In the genomic region with DNA sequence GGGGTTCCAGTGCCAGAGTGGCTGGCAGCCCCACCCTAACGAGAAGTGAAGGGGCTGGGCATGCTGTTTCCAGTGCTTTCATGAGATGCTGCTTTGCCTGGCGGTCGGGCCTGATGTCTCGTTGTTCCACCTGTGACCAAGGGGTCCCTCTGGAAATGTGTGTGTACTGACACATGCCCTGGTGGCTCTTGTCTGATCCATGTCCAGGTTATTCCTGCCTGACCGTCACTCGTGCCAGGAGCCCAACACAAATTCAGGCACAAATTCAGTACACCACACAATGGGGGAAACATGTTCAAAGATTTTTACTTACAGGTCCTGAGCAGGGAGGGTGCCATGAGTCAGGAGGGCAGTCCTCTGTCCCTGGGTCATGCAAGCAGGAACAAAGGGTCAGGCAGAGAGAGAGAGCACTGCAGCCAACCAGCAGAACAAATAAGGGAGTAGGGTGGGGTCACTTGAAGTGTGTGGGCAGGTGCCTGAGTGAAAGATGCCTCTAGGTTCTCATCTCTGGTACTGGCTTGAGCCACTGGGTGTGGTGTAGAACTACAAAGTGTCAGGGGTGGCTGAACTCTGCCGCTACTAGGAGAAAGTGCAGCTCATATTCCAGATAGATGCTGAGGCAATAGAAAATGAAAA, we compare ENCODE assay signal across 20 cellular contexts.
DNase-seq lines count a peak whose midpoint lies in the region; ATAC-seq and TF ChIP-seq lines count a peak whose summit lies in the region.
"Had no signal": no experiment of that assay in that cellular context is flagged by ENCODE, and none has a peak within 500 bp of the region (broad histone marks: within the 10 kb centered on the region; RNA-seq: fewer than 3 reads in every experiment).

No MANE protein-coding gene starts in this region.

- POLR2A ChIA-PET in HCT116 (lab: Charles Lee) = no interaction called here
- POLR2A ChIA-PET in naive thymus-derived CD4-positive, alpha-beta T cell (lab: Charles Lee) = no interaction called here

- H3K4me1 ChIP-seq in HCT116 (ENCODE audit: control insufficient read depth in 1 of 2, insufficient read depth in 2 of 2, low read length in 2 of 2) = peaks cover 8 to 18% of the 10 kb centered on the region in 2 experiments; a peak in 3 of 4 replicates
- H3K4me1 ChIP-seq in ectodermal cell (ENCODE audit: control insufficient read depth, insufficient read depth, low read length) = peaks cover 20% of the 10 kb centered on the region
- H3K4me1 ChIP-seq in naive thymus-derived CD4-positive, alpha-beta T cell (ENCODE audit: control insufficient read depth in 2 of 2, insufficient read depth in 2 of 2, low read length in 2 of 2) = peaks cover 16 to 30% of the 10 kb centered on the region in 2 donors
- H3K4me1 ChIP-seq in smooth muscle cell (ENCODE audit: low read depth) = peaks cover 13% of the 10 kb centered on the region

- no peaks in the 10 kb centered on the region for H3F3A ChIP-seq in smooth muscle cell (ENCODE audit: low read depth)

- H3K4me1 Mint-ChIP-seq in naive thymus-derived CD4-positive, alpha-beta T cell = peaks cover 25 to 51% (median 43%) of the 10 kb centered on the region in 7 donors
- H3K4me1 Mint-ChIP-seq in Calu3 (ENCODE audit: low read depth, unreplicated experiment) (no peaks in the 10 kb centered on the region), endothelial cell (ENCODE audit: unreplicated experiment) (peaks cover 12% of the 10 kb centered on the region)

- no peak overlapping the region for H3K4me2 ChIP-seq in HCT116 (ENCODE audit: low read length)
- no peak overlapping the region for H3K4me2 ChIP-seq in smooth muscle cell

- RAD21 ChIA-PET in HCT116 (lab: Charles Lee; ENCODE audit: low non-redundant PET in 1 of 2, low total read pairs in 2 of 2, uncharacterized antibody in 2 of 2, unreplicated experiment in 2 of 2) = no interaction called here

- peak; percentile 17 for DNase-seq in CD1c-positive myeloid dendritic cell (ENCODE audit: extremely low spot score)
- no peak for DNase-seq in HCT116 (ENCODE audit: low read depth, low spot score)
- DNase-seq in naive thymus-derived CD4-positive, alpha-beta T cell = no peak
- DNase-seq in Calu3 = no peak
- no peak for DNase-seq in smooth muscle cell (lab: John Stamatoyannopoulos, UW; ENCODE audit: unreplicated experiment)
- no peak for DNase-seq in endothelial cell (ENCODE audit: low spot score)
- DNase-seq: activated CD4-positive, alpha-beta T cell treated with anti-CD3 and anti-CD28 coated beads, Interleukin-2, amount 50 U/mL, for 48 hours; activated naive CD8-positive, alpha-beta T cell treated with anti-CD3 and anti-CD28 coated beads, Interleukin-2, amount 50 U/mL, for 24 hours; brain microvascular endothelial cell; left ventricle myocardium inferior; NCI-H1092 treated with DMSO at 0.1 percent for 48 hours; NCI-H2081; NCI-H526; ovary; SHP77 treated with DMSO at 0.1 percent for 48 hours; stimulated activated CD4-positive, alpha-beta T cell treated with anti-CD3 and anti-CD28 coated beads, Interleukin-2, amount 100 ng/mL, for 24 hours; stimulated activated naive CD8-positive, alpha-beta T cell treated with anti-CD3 and anti-CD28 coated beads, Interleukin-15, Interleukin-2, amounts not matched to agents 100 U/mL and 50 U/mL, for 24 hours; transverse colon had no signal

- ATAC-seq in HCT116 = peak; percentile 30; the same call in 1 of the 2 replicates
- ATAC-seq in naive thymus-derived CD4-positive, alpha-beta T cell = no peak
- ATAC-seq: activated naive CD8-positive, alpha-beta T cell treated with anti-CD3 and anti-CD28 coated beads, Interleukin-2, amount 50 U/mL, for 24 hours; stimulated activated naive CD8-positive, alpha-beta T cell treated with anti-CD3 and anti-CD28 coated beads, Interleukin-15, Interleukin-2, amounts not matched to agents 100 U/mL and 50 U/mL, for 24 hours had no signal

- TF ChIP-seq POLR2A in HCT116 (IDR thresholded peaks at IDR 0.05; ENCODE audit: borderline replicate concordance, extremely low read depth, insufficient read depth, insufficient read length) = no peak

- H3K9me2 ChIP-seq in HCT116 (ENCODE audit: insufficient read depth) = no peaks in the 10 kb centered on the region

- peak overlapping the region in 5 of 9 donors; percentile 23 to 85 (median 59) for H3K27ac Mint-ChIP-seq in naive thymus-derived CD4-positive, alpha-beta T cell
- no peak overlapping the region for H3K27ac Mint-ChIP-seq in Calu3 (ENCODE audit: unreplicated experiment)
- H3K27ac Mint-ChIP-seq in endothelial cell (ENCODE audit: unreplicated experiment) = no peak overlapping the region

- TF ChIP-seq CTCF in HCT116 (IDR thresholded peaks at IDR 0.05 in 2 of 3, conservative IDR thresholded peaks at IDR 0.05 in 1 of 3; ENCODE audit: borderline replicate concordance in 1 of 3, insufficient read depth in 1 of 3, low read depth in 2 of 3, low read length in 2 of 3) (no peak), Calu3 (IDR thresholded peaks at IDR 0.05; ENCODE audit: unreplicated experiment) (no peak), smooth muscle cell (IDR thresholded peaks at IDR 0.05; ENCODE audit: borderline replicate concordance, insufficient read depth, poor library complexity, severe bottlenecking) (no peak), endothelial cell (IDR thresholded peaks at IDR 0.05; ENCODE audit: unreplicated experiment) (no peak)

- H3K9me3 ChIP-seq in HCT116 (ENCODE audit: control insufficient read depth in 1 of 2, insufficient read depth in 1 of 2, low read depth in 1 of 2, low read length in 2 of 2) (no peaks in the 10 kb centered on the region), ectodermal cell (ENCODE audit: control insufficient read depth, low read length) (no peaks in the 10 kb centered on the region), smooth muscle cell (replicated peaks; ENCODE audit: low read depth) (no peaks in the 10 kb centered on the region)
- no peaks in the 10 kb centered on the region for H3K9me3 ChIP-seq in naive thymus-derived CD4-positive, alpha-beta T cell (ENCODE audit: control insufficient read depth in 2 of 3, low read length in 3 of 3)
- H3K9me3 ChIP-seq: left ventricle myocardium inferior, ovary, transverse colon had no signal

- no peaks in the 10 kb centered on the region for H3K36me3 ChIP-seq in HCT116 (ENCODE audit: control insufficient read depth in 1 of 2, insufficient read depth in 2 of 2, low read length in 2 of 2)
- H3K36me3 ChIP-seq in ectodermal cell (ENCODE audit: control insufficient read depth, insufficient read depth, low read length) = no peaks in the 10 kb centered on the region
- peaks cover 0 to 8% (median 0%) of the 10 kb centered on the region in 3 experiments for H3K36me3 ChIP-seq in naive thymus-derived CD4-positive, alpha-beta T cell (ENCODE audit: control insufficient read depth in 2 of 3, insufficient read depth in 3 of 3, low read length in 3 of 3)
- no peaks in the 10 kb centered on the region for H3K36me3 ChIP-seq in smooth muscle cell (ENCODE audit: low read depth)
- H3K36me3 ChIP-seq: ovary, transverse colon had no signal

- H3K27me3 Mint-ChIP-seq in naive thymus-derived CD4-positive, alpha-beta T cell = no peaks in the 10 kb centered on the region
- H3K27me3 Mint-ChIP-seq in Calu3 (ENCODE audit: unreplicated experiment) = peaks cover 20% of the 10 kb centered on the region
- H3K27me3 Mint-ChIP-seq in endothelial cell (ENCODE audit: unreplicated experiment) = peaks cover 3% of the 10 kb centered on the region
- H3K27me3 Mint-ChIP-seq: activated naive CD8-positive, alpha-beta T cell treated with anti-CD3 and anti-CD28 coated beads, Interleukin-2, amount 50 U/mL, for 24 hours had no signal

- H2AFZ ChIP-seq in HCT116 (ENCODE audit: low read depth, low read length, poor library complexity, severe bottlenecking) (no peak overlapping the region), smooth muscle cell (ENCODE audit: low read depth) (no peak overlapping the region)

- CTCF ChIA-PET in HCT116 (lab: Charles Lee) (interaction anchor here (1.3 kb wide), 1 partner anchor 10 kb away, joined by 4 read pairs; no protein-coding TSS in a partner anchor), Calu3 (lab: Charles Lee) (no interaction called here)
- CTCF ChIA-PET in naive thymus-derived CD4-positive, alpha-beta T cell (lab: Charles Lee) = interaction anchor here (1.0 to 1.7 kb wide), 2 partner anchors 12 to 234 kb away, joined by 3 to 5 read pairs; no protein-coding TSS in a partner anchor

- H3K4me3 Mint-ChIP-seq in naive thymus-derived CD4-positive, alpha-beta T cell = no peak overlapping the region
- H3K4me3 Mint-ChIP-seq in Calu3 (ENCODE audit: low read depth, unreplicated experiment) (no peak overlapping the region), endothelial cell (ENCODE audit: unreplicated experiment) (no peak overlapping the region)

- H3K36me3 Mint-ChIP-seq in naive thymus-derived CD4-positive, alpha-beta T cell = peaks cover 0 to 12% (median 7%) of the 10 kb centered on the region in 5 donors
- H3K36me3 Mint-ChIP-seq in Calu3 (ENCODE audit: insufficient read depth, unreplicated experiment) = no peaks in the 10 kb centered on the region
- no peaks in the 10 kb centered on the region for H3K36me3 Mint-ChIP-seq in endothelial cell (ENCODE audit: low read depth, unreplicated experiment)

- H3K79me2 ChIP-seq in HCT116 (ENCODE audit: insufficient read depth, low read length) (no peaks in the 10 kb centered on the region), smooth muscle cell (ENCODE audit: low read depth) (peaks cover 5% of the 10 kb centered on the region)

- H3K9ac ChIP-seq in HCT116 (ENCODE audit: low read length) (no peak overlapping the region), smooth muscle cell (ENCODE audit: low read depth) (no peak overlapping the region)

- no peak overlapping the region for H3K27ac ChIP-seq in HCT116 (ENCODE audit: low read depth, low read length)
- peak overlapping the region; percentile 26 for H3K27ac ChIP-seq in ectodermal cell (ENCODE audit: insufficient read depth, low read depth, low read length, poor library complexity, severe bottlenecking)
- H3K27ac ChIP-seq in naive thymus-derived CD4-positive, alpha-beta T cell (ENCODE audit: low read depth, low read length) = no peak overlapping the region
- H3K27ac ChIP-seq in smooth muscle cell (ENCODE audit: low read depth) = no peak overlapping the region
- H3K27ac ChIP-seq: left ventricle myocardium inferior, ovary, VCaP had no signal

- no peak for TF ChIP-seq RAD21 in HCT116 (IDR thresholded peaks at IDR 0.05; ENCODE audit: low read depth)

- peaks cover 0 to 5% (median 0%) of the 10 kb centered on the region in 11 donors for H3K9me3 Mint-ChIP-seq in naive thymus-derived CD4-positive, alpha-beta T cell
- no peaks in the 10 kb centered on the region for H3K9me3 Mint-ChIP-seq in Calu3 (ENCODE audit: low read depth, unreplicated experiment)
- no peaks in the 10 kb centered on the region for H3K9me3 Mint-ChIP-seq in endothelial cell (ENCODE audit: unreplicated experiment)

- intact Hi-C loops in HCT116 (cut with micrococcal nuclease) = no loop called here
- intact Hi-C loops in naive thymus-derived CD4-positive, alpha-beta T cell (cut with micrococcal nuclease) = loop anchor here in 1 of 2 donors (10.0 kb wide), 1 partner anchor 104 kb away; no protein-coding TSS in a partner anchor
- intact Hi-C loops in Calu3 (cut with micrococcal nuclease; ENCODE audit: unreplicated experiment) = no loop called here

- 93 to 94% methylated on average over 7 of the region's 7 CpGs for WGBS in ectodermal cell, 2 experiments
- WGBS in smooth muscle cell (ENCODE audit: low lambda C conversion rate) = 97% methylated on average over 7 of the region's 7 CpGs

- H3K27me3 ChIP-seq in HCT116 (ENCODE audit: insufficient read depth, low read length) (no peaks in the 10 kb centered on the region), ectodermal cell (ENCODE audit: control insufficient read depth, insufficient read depth, low read length, poor library complexity, severe bottlenecking) (no peaks in the 10 kb centered on the region), smooth muscle cell (ENCODE audit: low read depth) (no peaks in the 10 kb centered on the region)
- H3K27me3 ChIP-seq in naive thymus-derived CD4-positive, alpha-beta T cell (ENCODE audit: control insufficient read depth in 2 of 2, insufficient read depth in 2 of 2, low read length in 2 of 2) = no peaks in the 10 kb centered on the region
- H3K27me3 ChIP-seq: brain microvascular endothelial cell, ovary, transverse colon had no signal

- no peaks in the 10 kb centered on the region for H4K20me1 ChIP-seq in HCT116 (ENCODE audit: insufficient read depth)
- H4K20me1 ChIP-seq in smooth muscle cell (ENCODE audit: low read depth) = peaks cover 44% of the 10 kb centered on the region

- no peak overlapping the region for H3K4me3 ChIP-seq in HCT116 (replicated peaks in 1 of 2; ENCODE audit: low read depth in 1 of 2, low read length in 2 of 2)
- no peak overlapping the region for H3K4me3 ChIP-seq in ectodermal cell (ENCODE audit: insufficient read depth, low read depth, low read length)
- no peak overlapping the region for H3K4me3 ChIP-seq in naive thymus-derived CD4-positive, alpha-beta T cell (ENCODE audit: low read length)
- H3K4me3 ChIP-seq in smooth muscle cell = no peak overlapping the region
- H3K4me3 ChIP-seq: left ventricle myocardium inferior, ovary, transverse colon had no signal

- BruUV-seq in HCT116 (replicated peaks; lab: Mats Ljungman, UMichigan) (no TSS peak), Calu3 (replicated peaks; lab: Mats Ljungman, UMichigan) (no TSS peak)

Comparison
In these comparisons a context has a peak if more than half of its experiments do, and no peak if none do; other contexts are left out.
1. H3K27ac Mint-ChIP-seq: peak in naive thymus-derived CD4-positive, alpha-beta T cell (5 of 9); none in Calu3 (single experiment) and endothelial cell (single experiment).